ENCODE assay signal across 9 cellular contexts in genomic region chr10:132407846-132408278, GRCh38. TPM values are rescaled to one million over a fixed set of nuclear protein-coding genes. Genes with fewer than 3 reads are reported as not detected.
DNase-seq lines count a peak whose midpoint lies in the region; ATAC-seq and TF ChIP-seq lines count a peak whose summit lies in the region.
"Had no signal": no experiment of that assay in that cellular context is flagged by ENCODE, and none has a peak within 500 bp of the region (broad histone marks: within the 10 kb centered on the region; RNA-seq: fewer than 3 reads in every experiment).

No MANE protein-coding gene starts in this region.

- no peaks in the 10 kb centered on the region for H3K9me3 Mint-ChIP-seq in IgD-negative memory B cell
- no peaks in the 10 kb centered on the region for H3K9me3 Mint-ChIP-seq in activated T-helper 17 cell treated with anti-CD3 and anti-CD28 coated beads, Interleukin-2, amount 50 U/mL, for 72 hours

- peaks cover 27% of the 10 kb centered on the region for H3K4me1 ChIP-seq in A673 (ENCODE audit: insufficient read depth, low read length, poor library complexity, severe bottlenecking)
- peaks cover 26% of the 10 kb centered on the region for H3K4me1 ChIP-seq in mesodermal cell (ENCODE audit: control insufficient read depth, insufficient read depth, low read length, poor library complexity, severe bottlenecking)
- H3K4me1 ChIP-seq in HAP-1: no peaks in the 10 kb centered on the region

- H3K4me3 ChIP-seq in A673 (ENCODE audit: low read depth, low read length, poor library complexity, severe bottlenecking): no peak overlapping the region
- peak overlapping the region in 33 of 59 donors; percentile 1 to 44 (median 17) for H3K4me3 ChIP-seq in dorsolateral prefrontal cortex
- H3K4me3 ChIP-seq in mesodermal cell (ENCODE audit: extremely low read depth, insufficient read depth, low read length, poor library complexity, severe bottlenecking): no peak overlapping the region
- H3K4me3 ChIP-seq in HAP-1: no peak overlapping the region
- H3K4me3 ChIP-seq: psoas muscle had no signal

- in situ Hi-C loops in G401 (cut with HindIII; ENCODE audit: low sequenced_read_pairs): no loop called here
- in situ Hi-C loops in HAP-1 (cut with MboI; ENCODE audit: low sequenced_read_pairs): no loop called here

- no peak for ATAC-seq in activated T-helper 17 cell treated with anti-CD3 and anti-CD28 coated beads, Interleukin-2, amount 50 U/mL, for 72 hours (replicated peaks)
- ATAC-seq in HG03159 (IDR thresholded peaks at IDR 0.05; ENCODE audit: unreplicated experiment): no peak

- H3K27me3 ChIP-seq in A673 (replicated peaks; ENCODE audit: insufficient read depth, low read depth, low read length, poor library complexity) (no peaks in the 10 kb centered on the region), dorsolateral prefrontal cortex (no peaks in the 10 kb centered on the region), HAP-1 (ENCODE audit: low read depth) (no peaks in the 10 kb centered on the region)

- CTCF ChIA-PET in A673 (lab: Charles Lee): no interaction called here

- peaks cover 15% of the 10 kb centered on the region for H3K36me3 ChIP-seq in A673 (ENCODE audit: insufficient read depth, low read length, poor library complexity, severe bottlenecking)
- H3K36me3 ChIP-seq in mesodermal cell (ENCODE audit: control insufficient read depth, insufficient read depth, low read length): peaks cover 31% of the 10 kb centered on the region
- H3K36me3 ChIP-seq in HAP-1 (replicated peaks): peaks cover 23% of the 10 kb centered on the region

- H3K9me3 ChIP-seq in A673 (ENCODE audit: low read depth, low read length, poor library complexity, severe bottlenecking): no peaks in the 10 kb centered on the region
- H3K9me3 ChIP-seq in mesodermal cell (ENCODE audit: control insufficient read depth, low read length): no peaks in the 10 kb centered on the region
- H3K9me3 ChIP-seq in HAP-1: no peaks in the 10 kb centered on the region
- H3K9me3 ChIP-seq: psoas muscle had no signal

- TF ChIP-seq CTCF in A673 (conservative IDR thresholded peaks at IDR 0.05; ENCODE audit: low read depth, low read length) (no peak), dorsolateral prefrontal cortex (IDR thresholded peaks at IDR 0.05 in 54 of 56, conservative IDR thresholded peaks at IDR 0.05 in 2 of 56; ENCODE audit: low read depth in 1 of 56, partially characterized antibody in 56 of 56) (no peak)

- H3K4me1 Mint-ChIP-seq in IgD-negative memory B cell: peaks cover 0 to 11% (median 10%) of the 10 kb centered on the region in 3 donors
- H3K4me1 Mint-ChIP-seq in activated T-helper 17 cell treated with anti-CD3 and anti-CD28 coated beads, Interleukin-2, amount 50 U/mL, for 72 hours: peaks cover 4% of the 10 kb centered on the region

- 68 to 69% methylated on average over 14 to 17 of the region's 17 CpGs for WGBS in mesodermal cell (ENCODE audit: insufficient coverage in 2 of 2), 2 experiments

- peak overlapping the region; percentile 16 to 78 (median 70) for H3K4me3 Mint-ChIP-seq in IgD-negative memory B cell
- H3K4me3 Mint-ChIP-seq in activated T-helper 17 cell treated with anti-CD3 and anti-CD28 coated beads, Interleukin-2, amount 50 U/mL, for 72 hours: no peak overlapping the region

- H3K36me3 Mint-ChIP-seq in IgD-negative memory B cell: no peaks in the 10 kb centered on the region
- peaks cover 6% of the 10 kb centered on the region for H3K36me3 Mint-ChIP-seq in activated T-helper 17 cell treated with anti-CD3 and anti-CD28 coated beads, Interleukin-2, amount 50 U/mL, for 72 hours (ENCODE audit: low read depth)

- H3K27ac ChIP-seq in A673 (ENCODE audit: low read depth, low read length, poor library complexity, severe bottlenecking) (peak overlapping the region; percentile 68), dorsolateral prefrontal cortex (peak overlapping the region in 54 of 59 donors; percentile 22 to 85 (median 64)), mesodermal cell (ENCODE audit: low read depth, low read length, severe bottlenecking) (peak overlapping the region; percentile 49)

- no peaks in the 10 kb centered on the region for H3K27me3 Mint-ChIP-seq in IgD-negative memory B cell
- H3K27me3 Mint-ChIP-seq in activated T-helper 17 cell treated with anti-CD3 and anti-CD28 coated beads, Interleukin-2, amount 50 U/mL, for 72 hours: no peaks in the 10 kb centered on the region

- H3K27ac Mint-ChIP-seq in IgD-negative memory B cell: peak overlapping the region; percentile 58 to 86 (median 84)
- H3K27ac Mint-ChIP-seq in activated T-helper 17 cell treated with anti-CD3 and anti-CD28 coated beads, Interleukin-2, amount 50 U/mL, for 72 hours: no peak overlapping the region

- BruUV-seq in A673 (replicated peaks; lab: Mats Ljungman, UMichigan): no TSS peak

- peak; percentile 58 for DNase-seq in A673 (ENCODE audit: low spot score)
- DNase-seq in dorsolateral prefrontal cortex: peak in 2 of 10 donors; percentile 52 to 60
- no peak for DNase-seq in G401 (ENCODE audit: low spot score)
- no peak for DNase-seq in HAP-1 (ENCODE audit: low spot score in 2 of 2)

- POLR2A ChIA-PET in A673 (lab: Charles Lee; ENCODE audit: low non-redundant PET): no interaction called here

- intact Hi-C loops in A673 (cut with micrococcal nuclease; ENCODE audit: unreplicated experiment) (no loop called here), dorsolateral prefrontal cortex (cut with DNase I) (no loop called here)

RNA-seq across cellular contexts. Expression of gene PWWP2B, which starts 10.9 kb away (rescaled TPM):
- 18.6 and 21.2 TPM in 2 replicates for total RNA-seq in A673 (2021)
- polyA plus RNA-seq in IgD-negative memory B cell: 9.0 TPM
- 10 to 100 TPM in 118 of 120 experiments, 1 to 10 TPM in 2; 7.7 to 28.3 (median 17.8) TPM for total RNA-seq in dorsolateral prefrontal cortex
- 12.4 TPM for polyA plus RNA-seq in mesodermal cell (2013, experiment 1 of 2)
- polyA plus RNA-seq in mesodermal cell (2013, experiment 2 of 2): 10.1 TPM
- total RNA-seq in G401 (2014; rRNA removed; shearing (Covaris generic)): 24.5 and 27.6 TPM in 2 replicates
- total RNA-seq in activated T-helper 17 cell treated with anti-CD3 and anti-CD28 coated beads, Interleukin-2, amount 50 U/mL, for 72 hours: 1 to 10 TPM; 1.5 to 3.1 TPM

Comparison
In these comparisons a context has a peak if more than half of its experiments do, and no peak if none do; other contexts are left out.
1. H3K4me3 ChIP-seq: peak in dorsolateral prefrontal cortex (33 of 59); none in A673 (single experiment), mesodermal cell (single experiment) and HAP-1 (single experiment).
2. Peak in every context shown above with its lines, with median percentiles within 50 percentile points of each other: H3K27ac ChIP-seq.